In genomic region chr11:57545883-57546282, GRCh38 we compare ENCODE assay signal across 24 cellular contexts. TPM values are rescaled to one million over a fixed set of nuclear protein-coding genes. Genes with fewer than 3 reads are reported as not detected.
DNase-seq lines count a peak whose midpoint lies in the region; ATAC-seq, FAIRE-seq and TF ChIP-seq lines count a peak whose summit lies in the region.
"Had no signal": no experiment of that assay in that cellular context is flagged by ENCODE, and none has a peak within 500 bp of the region (broad histone marks: within the 10 kb centered on the region; RNA-seq: fewer than 3 reads in every experiment).

No MANE protein-coding gene starts in this region.

- no peak overlapping the region for H3K14ac ChIP-seq in H1 (ENCODE audit: insufficient read length)

- H2BK120ac ChIP-seq in H1 (replicated peaks; ENCODE audit: low read depth, low read length) = no peak overlapping the region

- in situ Hi-C loops in G401 (cut with HindIII; ENCODE audit: low sequenced_read_pairs) = no loop called here

- TF ChIP-seq CTCF in DND-41 (IDR thresholded peaks at IDR 0.05; ENCODE audit: borderline replicate concordance, extremely low read depth, low read length, poor library complexity, severe bottlenecking) (no peak), H1 (IDR thresholded peaks at IDR 0.05; ENCODE audit: control extremely low read depth in 1 of 3, insufficient read depth in 1 of 3, low read depth in 1 of 3, low read length in 3 of 3) (no peak), neural crest cell (conservative IDR thresholded peaks at IDR 0.05) (no peak)

- ATAC-seq in DND-41 (ENCODE audit: insufficient read depth, low read depth) = peak; percentile 8; the same call in 1 of the 3 replicates
- ATAC-seq: A549, HCT116 had no signal

- 85% methylated on average over 12 of the region's 13 CpGs; no CpG with 5 or more reads in 1 of the 2 experiments for WGBS in H1 (ENCODE audit: extremely low coverage in 1 of 2, insufficient coverage in 1 of 2, insufficient read length in 1 of 2, insufficient replicate concordance in 2 of 2, low coverage in 1 of 2, low lambda C conversion rate in 2 of 2, missing lambda C conversion rate in 1 of 2), 2 experiments

- no peak overlapping the region for H2AK5ac ChIP-seq in H1 (ENCODE audit: low read depth, low read length)

- H3K4me3 Mint-ChIP-seq in neural crest cell = no peak overlapping the region
- H3K4me3 Mint-ChIP-seq: CD14-positive monocyte; CD4-positive, alpha-beta T cell; CD8-positive, alpha-beta memory T cell; H9 had no signal

- H2BK20ac ChIP-seq in H1 (ENCODE audit: low read length) = no peak overlapping the region

- H2BK15ac ChIP-seq in H1 (ENCODE audit: low read length) = no peak overlapping the region

- H4K20me1 ChIP-seq in DND-41 (ENCODE audit: insufficient read depth, low read length) (no peaks in the 10 kb centered on the region), H1 (replicated peaks in 1 of 2; ENCODE audit: control insufficient read depth in 1 of 2, insufficient read depth in 2 of 2, low read length in 2 of 2) (peaks cover 0 to 1% of the 10 kb centered on the region in 2 experiments)

- H3K23me2 ChIP-seq in H1 (ENCODE audit: low read depth, low read length) = no peaks in the 10 kb centered on the region; the same call in 1 of the 2 replicates

- no peak for TF ChIP-seq RAD21 in H1 (IDR thresholded peaks at IDR 0.05 in 1 of 2, conservative IDR thresholded peaks at IDR 0.05 in 1 of 2; ENCODE audit: low read depth in 2 of 2, low read length in 2 of 2)

- no peak overlapping the region for H4K5ac ChIP-seq in H1 (ENCODE audit: insufficient read length, low read depth, low read length)

- no peak overlapping the region for H3K18ac ChIP-seq in H1 (ENCODE audit: extremely low read depth, low read length)

- H3K9ac ChIP-seq in DND-41 (ENCODE audit: low read depth, low read length) (no peak overlapping the region), H1 (replicated peaks in 1 of 4; ENCODE audit: extremely low read depth in 1 of 4, low read depth in 3 of 4, low read length in 3 of 4) (no peak overlapping the region)
- H3K9ac ChIP-seq: BLaER1 treated with 17β-estradiol and CSF1 and Interleukin-3, amounts not matched to agents 10 nM and 100 nM; GM23248 had no signal

- H3K9me3 ChIP-seq in DND-41 (ENCODE audit: insufficient read depth, low read length, severe bottlenecking) = no peaks in the 10 kb centered on the region
- H3K9me3 ChIP-seq in H1 (ENCODE audit: insufficient read depth in 2 of 2, low read depth in 1 of 2, low read length in 1 of 2) = no peaks in the 10 kb centered on the region
- H3K9me3 ChIP-seq: A549; BE2C; BLaER1 treated with 17β-estradiol and CSF1 and Interleukin-3, amounts not matched to agents 10 nM and 100 nM had no signal

- no peak overlapping the region for H3K23ac ChIP-seq in H1 (ENCODE audit: insufficient read length)

- CTCF ChIA-PET in H1 (lab: Charles Lee; ENCODE audit: partially characterized antibody) = interaction anchor here (1.1 to 5.5 kb wide), 8 partner anchors 12 to 98 kb away, joined by 3 to 28 read pairs (median 8); partner anchors contain the start of gene RTN4RL2

- no peak for TF ChIP-seq EP300 in H1 (IDR thresholded peaks at IDR 0.05; ENCODE audit: borderline replicate concordance in 1 of 2, low read depth in 2 of 2, low read length in 2 of 2)

- H3K27me3 ChIP-seq in DND-41 (ENCODE audit: insufficient read depth, low read length, poor library complexity) (no peaks in the 10 kb centered on the region), H1 (replicated peaks in 1 of 4; ENCODE audit: control insufficient read depth in 3 of 4, extremely low read depth in 1 of 4, insufficient read depth in 3 of 4, low read length in 3 of 4) (no peaks in the 10 kb centered on the region; a peak in 2 of 7 replicates)
- H3K27me3 ChIP-seq: BE2C; BLaER1 treated with 17β-estradiol and CSF1 and Interleukin-3, amounts not matched to agents 10 nM and 100 nM had no signal

- no peaks in the 10 kb centered on the region for H3K4me1 ChIP-seq in DND-41 (ENCODE audit: insufficient read depth, low read length)
- peaks cover 0 to 15% (median 11%) of the 10 kb centered on the region in 4 experiments; a peak in 6 of 7 replicates for H3K4me1 ChIP-seq in H1 (replicated peaks in 1 of 4; ENCODE audit: control insufficient read depth in 3 of 4, insufficient read depth in 4 of 4, low read length in 3 of 4)
- H3K4me1 ChIP-seq: A549, BE2C had no signal

- no peak for TF ChIP-seq POLR2A in H1 (IDR thresholded peaks at IDR 0.05; ENCODE audit: control extremely low read depth in 1 of 2, low read depth in 2 of 2, low read length in 2 of 2)

- no peaks in the 10 kb centered on the region for H3K9me3 Mint-ChIP-seq in neural crest cell
- H3K9me3 Mint-ChIP-seq: CD14-positive monocyte; CD4-positive, alpha-beta T cell; CD8-positive, alpha-beta memory T cell; H9 had no signal

- H3K79me2 ChIP-seq in DND-41 (ENCODE audit: insufficient read depth, low read length) = no peaks in the 10 kb centered on the region
- H3K79me2 ChIP-seq in H1 (ENCODE audit: control insufficient read depth in 1 of 2, insufficient read depth in 2 of 2, low read length in 2 of 2) = no peaks in the 10 kb centered on the region

- H3K4me2 ChIP-seq in DND-41 (ENCODE audit: insufficient read depth, low read length) (no peak overlapping the region), H1 (ENCODE audit: insufficient read depth in 1 of 2, low read depth in 2 of 2, low read length in 2 of 2) (no peak overlapping the region)
- H3K4me2 ChIP-seq: A549; BLaER1 treated with 17β-estradiol and CSF1 and Interleukin-3, amounts not matched to agents 10 nM and 100 nM had no signal

- H3K4me1 Mint-ChIP-seq in neural crest cell = peaks cover 4% of the 10 kb centered on the region

- no peak overlapping the region for H3K27ac ChIP-seq in DND-41 (ENCODE audit: low read length)
- no peak overlapping the region for H3K27ac ChIP-seq in H1 (ENCODE audit: low read depth, low read length)
- H3K27ac ChIP-seq: A549, GM23248 had no signal

- H3K36me3 Mint-ChIP-seq in neural crest cell (ENCODE audit: low read depth) = peaks cover 2% of the 10 kb centered on the region

- no peak for DNase-seq in DND-41
- DNase-seq in H1 (ENCODE audit: low read depth in 1 of 2, low spot score in 2 of 2) = no peak
- no peak for DNase-seq in neural crest cell (ENCODE audit: low read depth, low spot score)
- no peak for DNase-seq in G401 (ENCODE audit: low spot score)
- no peak for DNase-seq in NCI-H1092 treated with DMSO at 0.1 percent for 48 hours (lab: John Stamatoyannopoulos, UW)
- DNase-seq: 8988T; ACHN; AML-193; BE2C; CD4-positive, alpha-beta T cell; CD8-positive, alpha-beta memory T cell; DMS 273 treated with DMSO at 0.1 percent for 48 hours; DMS79; GM23248; H9 had no signal

- H3K4me3 ChIP-seq in DND-41 (ENCODE audit: low read depth in 1 of 2, low read length in 2 of 2) (no peak overlapping the region), H1 (ENCODE audit: extremely low read depth in 1 of 4, insufficient read depth in 2 of 4, low read depth in 3 of 4, low read length in 4 of 4) (no peak overlapping the region)
- H3K4me3 ChIP-seq: A549; BLaER1 treated with 17β-estradiol and CSF1 and Interleukin-3, amounts not matched to agents 10 nM and 100 nM; GM23248 had no signal

- POLR2A ChIA-PET in H1 (lab: Charles Lee; ENCODE audit: partially characterized antibody) = interaction anchor here (1.2 to 7.2 kb wide), 5 partner anchors 12 to 101 kb away, joined by 3 to 47 read pairs (median 6); no protein-coding TSS in a partner anchor

- H2AFZ ChIP-seq in DND-41 (ENCODE audit: low read depth, low read length) (no peak overlapping the region), H1 (ENCODE audit: low read length) (no peak overlapping the region)
- H2AFZ ChIP-seq: GM23248 had no signal

- H4K8ac ChIP-seq in H1 (ENCODE audit: extremely low read depth, insufficient read depth, low read length) = no peak overlapping the region

- H2BK12ac ChIP-seq in H1 (ENCODE audit: low read depth, low read length) = no peak overlapping the region

- H4K91ac ChIP-seq in H1 (replicated peaks; ENCODE audit: insufficient read length, low read length) = no peak overlapping the region

- peak overlapping the region; percentile 57 for H3K27ac Mint-ChIP-seq in neural crest cell (ENCODE audit: unreplicated experiment)
- H3K27ac Mint-ChIP-seq: CD4-positive, alpha-beta T cell; H9 had no signal

- no peaks in the 10 kb centered on the region for H3K79me1 ChIP-seq in H1 (ENCODE audit: low read depth, low read length)

- H2BK5ac ChIP-seq in H1 (ENCODE audit: low read depth, low read length) = no peak overlapping the region

- peaks cover 7% of the 10 kb centered on the region for H3K27me3 Mint-ChIP-seq in neural crest cell (ENCODE audit: low read depth)
- H3K27me3 Mint-ChIP-seq: CD4-positive, alpha-beta T cell; CD8-positive, alpha-beta memory T cell had no signal

- H3K56ac ChIP-seq in H1 (replicated peaks; ENCODE audit: insufficient read length, low read depth, low read length) = peak overlapping the region; percentile 3

- FAIRE-seq in H1 (lab: Jason Lieb, UNC) = no peak
- FAIRE-seq: A549, D721Med, G401.6, GM19239 had no signal

- peaks cover 42% of the 10 kb centered on the region for H3K36me3 ChIP-seq in DND-41 (ENCODE audit: insufficient read depth, low read length)
- peaks cover 0 to 16% (median 6%) of the 10 kb centered on the region in 4 experiments; a peak in 4 of 8 replicates for H3K36me3 ChIP-seq in H1 (ENCODE audit: control insufficient read depth in 2 of 4, insufficient read depth in 4 of 4, low read length in 3 of 4)
- H3K36me3 ChIP-seq: BE2C had no signal

- no peak overlapping the region for H3K4ac ChIP-seq in H1 (replicated peaks; ENCODE audit: insufficient read length, low read depth, low read length)

RNA-seq across cellular contexts. Expression of gene SMTNL1, which starts 8.5 kb away (rescaled TPM):
- total RNA-seq in H1 (2021; fragmentation: NEBNext Ultra II Directional; extraction: Animal tissue kit (Norgen Biotek cat#: 25700)) = not detected in 2 replicates
- polyA plus RNA-seq in H1 (2011; rRNA removed) = 0.13 and 0.18 TPM in 2 replicates
- polyA plus RNA-seq in H1 (2011; cell fraction: cytosol; rRNA removed) = 0.22 TPM
- 0.23 TPM for polyA plus RNA-seq in H1 (2011; cell fraction: nucleus; rRNA removed)
- polyA plus RNA-seq in H1 (2012, experiment 1 of 2) = 0.31 to 0.55 TPM (median 0.44 TPM) in 4 replicates
- 0.26 TPM for polyA plus RNA-seq in H1 (2012, experiment 2 of 2)
- polyA plus RNA-seq in H1 (2013, experiment 1 of 2) = 0.24 TPM
- 0.11 TPM for polyA plus RNA-seq in H1 (2013, experiment 2 of 2)
- not detected in 2 replicates for polyA minus RNA-seq in H1 (2011; rRNA and poly(A)+ RNA removed)
- not detected for polyA minus RNA-seq in H1 (2011; cell fraction: cytosol; rRNA and poly(A)+ RNA removed)
- polyA minus RNA-seq in H1 (2011; cell fraction: nucleus; rRNA and poly(A)+ RNA removed) = not detected
- total RNA-seq in neural crest cell = not detected in 2 replicates
- total RNA-seq in G401 (2014; rRNA removed; shearing (Covaris generic)) = not detected in 2 replicates
- total RNA-seq: CD4-positive, alpha-beta T cell; CD8-positive, alpha-beta memory T cell; Daoy; GM23248; H4; H9 had no signal
- polyA plus RNA-seq: A549, CD14-positive monocyte, GM23248 had no signal

RNA-seq across cellular contexts. Expression of gene TIMM10, which starts 15.3 kb away (rescaled TPM):
- total RNA-seq in H1 (2021; fragmentation: NEBNext Ultra II Directional; extraction: Animal tissue kit (Norgen Biotek cat#: 25700)) = 109 and 117 TPM in 2 replicates
- 208 and 227 TPM in 2 replicates for polyA plus RNA-seq in H1 (2011; rRNA removed)
- 230 TPM for polyA plus RNA-seq in H1 (2011; cell fraction: cytosol; rRNA removed)
- polyA plus RNA-seq in H1 (2011; cell fraction: nucleus; rRNA removed) = 119 TPM
- 158 to 185 TPM (median 175 TPM) in 4 replicates for polyA plus RNA-seq in H1 (2012, experiment 1 of 2)
- polyA plus RNA-seq in H1 (2012, experiment 2 of 2) = 187 TPM
- 152 TPM for polyA plus RNA-seq in H1 (2013, experiment 1 of 2)
- 158 TPM for polyA plus RNA-seq in H1 (2013, experiment 2 of 2)
- 71.3 and 73.7 TPM in 2 replicates for polyA minus RNA-seq in H1 (2011; rRNA and poly(A)+ RNA removed)
- 25.8 TPM for polyA minus RNA-seq in H1 (2011; cell fraction: cytosol; rRNA and poly(A)+ RNA removed)
- polyA minus RNA-seq in H1 (2011; cell fraction: nucleus; rRNA and poly(A)+ RNA removed) = 40.7 TPM
- 103 and 108 TPM in 2 replicates for total RNA-seq in neural crest cell
- total RNA-seq in G401 (2014; rRNA removed; shearing (Covaris generic)) = 36.2 and 53.0 TPM in 2 replicates

RNA-seq across cellular contexts. Expression of gene UBE2L6, which starts 21.6 kb away (rescaled TPM):
- 67.8 and 68.1 TPM in 2 replicates for total RNA-seq in H1 (2021; fragmentation: NEBNext Ultra II Directional; extraction: Animal tissue kit (Norgen Biotek cat#: 25700))
- 89.2 and 94.8 TPM in 2 replicates for polyA plus RNA-seq in H1 (2011; rRNA removed)
- 92.7 TPM for polyA plus RNA-seq in H1 (2011; cell fraction: cytosol; rRNA removed)
- 76.4 TPM for polyA plus RNA-seq in H1 (2011; cell fraction: nucleus; rRNA removed)
- 85.5 to 104 TPM (median 94.8 TPM) in 4 replicates for polyA plus RNA-seq in H1 (2012, experiment 1 of 2)
- 94.0 TPM for polyA plus RNA-seq in H1 (2012, experiment 2 of 2)
- polyA plus RNA-seq in H1 (2013, experiment 1 of 2) = 54.7 TPM
- polyA plus RNA-seq in H1 (2013, experiment 2 of 2) = 57.9 TPM
- 95.5 and 96.0 TPM in 2 replicates for polyA minus RNA-seq in H1 (2011; rRNA and poly(A)+ RNA removed)
- polyA minus RNA-seq in H1 (2011; cell fraction: cytosol; rRNA and poly(A)+ RNA removed) = 37.5 TPM
- 32.1 TPM for polyA minus RNA-seq in H1 (2011; cell fraction: nucleus; rRNA and poly(A)+ RNA removed)
- total RNA-seq in neural crest cell = 66.0 and 68.7 TPM in 2 replicates
- 35.9 and 40.3 TPM in 2 replicates for total RNA-seq in G401 (2014; rRNA removed; shearing (Covaris generic))

RNA-seq across cellular contexts. Expression of gene SLC43A1, which starts 30.4 kb away (rescaled TPM):
- total RNA-seq in H1 (2021; fragmentation: NEBNext Ultra II Directional; extraction: Animal tissue kit (Norgen Biotek cat#: 25700)) = 30.1 and 34.5 TPM in 2 replicates
- 58.0 and 79.5 TPM in 2 replicates for polyA plus RNA-seq in H1 (2011; rRNA removed)
- polyA plus RNA-seq in H1 (2011; cell fraction: cytosol; rRNA removed) = 51.3 TPM
- polyA plus RNA-seq in H1 (2011; cell fraction: nucleus; rRNA removed) = 92.4 TPM
- 27.7 to 39.6 TPM (median 34.4 TPM) in 4 replicates for polyA plus RNA-seq in H1 (2012, experiment 1 of 2)
- 34.6 TPM for polyA plus RNA-seq in H1 (2012, experiment 2 of 2)
- 25.5 TPM for polyA plus RNA-seq in H1 (2013, experiment 1 of 2)
- polyA plus RNA-seq in H1 (2013, experiment 2 of 2) = 27.2 TPM
- polyA minus RNA-seq in H1 (2011; rRNA and poly(A)+ RNA removed) = 54.4 and 66.2 TPM in 2 replicates
- 27.5 TPM for polyA minus RNA-seq in H1 (2011; cell fraction: cytosol; rRNA and poly(A)+ RNA removed)
- 36.7 TPM for polyA minus RNA-seq in H1 (2011; cell fraction: nucleus; rRNA and poly(A)+ RNA removed)
- 4.5 and 4.7 TPM in 2 replicates for total RNA-seq in neural crest cell
- total RNA-seq in G401 (2014; rRNA removed; shearing (Covaris generic)) = 8.8 and 15.1 TPM in 2 replicates

RNA-seq across cellular contexts. Expression of gene SERPING1, which starts 51.6 kb away (rescaled TPM):
- 50.9 and 57.3 TPM in 2 replicates for total RNA-seq in H1 (2021; fragmentation: NEBNext Ultra II Directional; extraction: Animal tissue kit (Norgen Biotek cat#: 25700))
- 54.8 and 78.8 TPM in 2 replicates for polyA plus RNA-seq in H1 (2011; rRNA removed)
- 37.7 TPM for polyA plus RNA-seq in H1 (2011; cell fraction: cytosol; rRNA removed)
- polyA plus RNA-seq in H1 (2011; cell fraction: nucleus; rRNA removed) = 62.1 TPM
- polyA plus RNA-seq in H1 (2012, experiment 1 of 2) = 56.7 to 76.6 TPM (median 65.9 TPM) in 4 replicates
- polyA plus RNA-seq in H1 (2012, experiment 2 of 2) = 69.6 TPM
- polyA plus RNA-seq in H1 (2013, experiment 1 of 2) = 117 TPM
- 123 TPM for polyA plus RNA-seq in H1 (2013, experiment 2 of 2)
- polyA minus RNA-seq in H1 (2011; rRNA and poly(A)+ RNA removed) = 37.0 and 41.9 TPM in 2 replicates
- polyA minus RNA-seq in H1 (2011; cell fraction: cytosol; rRNA and poly(A)+ RNA removed) = 29.6 TPM
- polyA minus RNA-seq in H1 (2011; cell fraction: nucleus; rRNA and poly(A)+ RNA removed) = 18.7 TPM
- total RNA-seq in neural crest cell = 28.0 and 31.7 TPM in 2 replicates
- 22.3 and 22.8 TPM in 2 replicates for total RNA-seq in G401 (2014; rRNA removed; shearing (Covaris generic))
- total RNA-seq: CD8-positive, alpha-beta memory T cell; Daoy had no signal
- polyA plus RNA-seq: CD8-positive, alpha-beta memory T cell had no signal
